In genomic region chr11:100808904-100809491, GRCh38 we compare ENCODE assay signal across 11 cellular contexts.
A peak's percentile ranks its signal among the peaks of the same experiment; 100 is the strongest.
DNase-seq lines count a peak whose midpoint lies in the region; ATAC-seq and TF ChIP-seq lines count a peak whose summit lies in the region.
"Had no signal": no experiment of that assay in that cellular context is flagged by ENCODE, and none has a peak within 500 bp of the region (broad histone marks: within the 10 kb centered on the region; RNA-seq: fewer than 3 reads in every experiment).

No MANE protein-coding gene starts in this region.

- H3K9ac ChIP-seq in HUES6 (ENCODE audit: low read length) (no peak overlapping the region), Karpas-422 (ENCODE audit: low read length) (no peak overlapping the region)

- TF ChIP-seq CTCF in AG10803 (conservative IDR thresholded peaks at IDR 0.05; ENCODE audit: low read length): no peak

- H3K4me2 ChIP-seq in Karpas-422 (ENCODE audit: low read depth, low read length, poor library complexity, severe bottlenecking): no peak overlapping the region

- DNase-seq in AG10803 (ENCODE audit: low read depth) (peak; percentile 15), astrocyte of the hippocampus (ENCODE audit: low read depth, low spot score) (peak; percentile 66), lung microvascular endothelial cell (ENCODE audit: low read depth in 2 of 2) (peak; percentile 28 to 55), COR-L47 (lab: John Stamatoyannopoulos, UW) (no peak), Karpas-422 (no peak)
- no peak for DNase-seq in activated CD4-positive, alpha-beta T cell treated with anti-CD3 and anti-CD28 coated beads, Interleukin-2, amount 10 ng/mL, durations not matched to agents 7 days and 5 days
- DNase-seq: C1 segment of cervical spinal cord, KBM-7 had no signal

- H3K9me3 ChIP-seq in HUES6 (ENCODE audit: control insufficient read depth, insufficient read depth, low read depth, low read length) (no peaks in the 10 kb centered on the region), Karpas-422 (ENCODE audit: low read length) (peaks cover 58% of the 10 kb centered on the region)
- H3K9me3 ChIP-seq: ascending aorta had no signal

- no peak overlapping the region for H3K27ac Mint-ChIP-seq in activated CD4-positive, alpha-beta T cell treated with anti-CD3 and anti-CD28 coated beads, Interleukin-2, amount 10 ng/mL, durations not matched to agents 7 days and 5 days

- no peaks in the 10 kb centered on the region for H3K36me3 ChIP-seq in HUES6 (ENCODE audit: control insufficient read depth, insufficient read depth, low read length)
- H3K36me3 ChIP-seq in Karpas-422 (ENCODE audit: insufficient read depth, low read length): no peaks in the 10 kb centered on the region
- H3K36me3 ChIP-seq: ascending aorta had no signal

- POLR2A ChIA-PET in activated CD4-positive, alpha-beta T cell treated with anti-CD3 and anti-CD28 coated beads, Interleukin-2, amount 10 ng/mL, durations not matched to agents 7 days and 5 days (lab: Charles Lee): no interaction called here

- no peaks in the 10 kb centered on the region for H3K27me3 ChIP-seq in HUES6 (ENCODE audit: control insufficient read depth, insufficient read depth, low read length)
- H3K27me3 ChIP-seq in Karpas-422 (ENCODE audit: low read length): no peaks in the 10 kb centered on the region
- H3K27me3 ChIP-seq: ascending aorta had no signal

- H3K4me3 Mint-ChIP-seq in activated CD4-positive, alpha-beta T cell treated with anti-CD3 and anti-CD28 coated beads, Interleukin-2, amount 10 ng/mL, durations not matched to agents 7 days and 5 days: no peak overlapping the region

- H3K27me3 Mint-ChIP-seq in activated CD4-positive, alpha-beta T cell treated with anti-CD3 and anti-CD28 coated beads, Interleukin-2, amount 10 ng/mL, durations not matched to agents 7 days and 5 days: no peaks in the 10 kb centered on the region

- H3K27ac ChIP-seq in HUES6 (ENCODE audit: low read depth, low read length) (peak overlapping the region; percentile 25; the same call in 1 of the 2 replicates), Karpas-422 (ENCODE audit: low read length) (no peak overlapping the region)
- H3K27ac ChIP-seq: ascending aorta had no signal

- ATAC-seq in HG02970 (IDR thresholded peaks at IDR 0.05; ENCODE audit: low FRiP score, unreplicated experiment): no peak

- H3K4me1 Mint-ChIP-seq in activated CD4-positive, alpha-beta T cell treated with anti-CD3 and anti-CD28 coated beads, Interleukin-2, amount 10 ng/mL, durations not matched to agents 7 days and 5 days: no peaks in the 10 kb centered on the region

- no peaks in the 10 kb centered on the region for H3K9me2 ChIP-seq in Karpas-422 (replicated peaks; ENCODE audit: insufficient read depth, low read length)

- peaks cover 8% of the 10 kb centered on the region; the same call in 1 of the 2 replicates for H3K4me1 ChIP-seq in HUES6 (ENCODE audit: control insufficient read depth, insufficient read depth, low read length)
- H3K4me1 ChIP-seq in Karpas-422 (ENCODE audit: low read length): no peaks in the 10 kb centered on the region
- H3K4me1 ChIP-seq: ascending aorta had no signal

- no peaks in the 10 kb centered on the region for H4K20me1 ChIP-seq in Karpas-422 (ENCODE audit: insufficient read depth, low read depth, low read length)

- H3K9me3 Mint-ChIP-seq in activated CD4-positive, alpha-beta T cell treated with anti-CD3 and anti-CD28 coated beads, Interleukin-2, amount 10 ng/mL, durations not matched to agents 7 days and 5 days: no peaks in the 10 kb centered on the region

- no peaks in the 10 kb centered on the region for H3K36me3 Mint-ChIP-seq in activated CD4-positive, alpha-beta T cell treated with anti-CD3 and anti-CD28 coated beads, Interleukin-2, amount 10 ng/mL, durations not matched to agents 7 days and 5 days (ENCODE audit: low read depth)

- H3K4me3 ChIP-seq in AG10803 (ENCODE audit: low read length) (no peak overlapping the region), HUES6 (ENCODE audit: low read depth, low read length) (no peak overlapping the region), Karpas-422 (ENCODE audit: low read length) (no peak overlapping the region)
- H3K4me3 ChIP-seq: ascending aorta had no signal

- H3K79me2 ChIP-seq in Karpas-422 (ENCODE audit: low read length): no peaks in the 10 kb centered on the region

- H2AFZ ChIP-seq in Karpas-422 (ENCODE audit: low read length): no peak overlapping the region

- CTCF ChIA-PET in activated CD4-positive, alpha-beta T cell treated with anti-CD3 and anti-CD28 coated beads, Interleukin-2, amount 10 ng/mL, durations not matched to agents 7 days and 5 days (lab: Charles Lee): no interaction called here

Comparison
In these comparisons a context has a peak if more than half of its experiments do, and no peak if none do; other contexts are left out.
1. DNase-seq: peak in AG10803 (single experiment), astrocyte of the hippocampus (single experiment) and lung microvascular endothelial cell (2 of 2); none in COR-L47 (single experiment), activated CD4-positive, alpha-beta T cell treated with anti-CD3 and anti-CD28 coated beads, Interleukin-2, amount 10 ng/mL, durations not matched to agents 7 days and 5 days (single experiment) and Karpas-422 (single experiment).